ENCODE assay signal across 2 cellular contexts in the genomic region with DNA sequence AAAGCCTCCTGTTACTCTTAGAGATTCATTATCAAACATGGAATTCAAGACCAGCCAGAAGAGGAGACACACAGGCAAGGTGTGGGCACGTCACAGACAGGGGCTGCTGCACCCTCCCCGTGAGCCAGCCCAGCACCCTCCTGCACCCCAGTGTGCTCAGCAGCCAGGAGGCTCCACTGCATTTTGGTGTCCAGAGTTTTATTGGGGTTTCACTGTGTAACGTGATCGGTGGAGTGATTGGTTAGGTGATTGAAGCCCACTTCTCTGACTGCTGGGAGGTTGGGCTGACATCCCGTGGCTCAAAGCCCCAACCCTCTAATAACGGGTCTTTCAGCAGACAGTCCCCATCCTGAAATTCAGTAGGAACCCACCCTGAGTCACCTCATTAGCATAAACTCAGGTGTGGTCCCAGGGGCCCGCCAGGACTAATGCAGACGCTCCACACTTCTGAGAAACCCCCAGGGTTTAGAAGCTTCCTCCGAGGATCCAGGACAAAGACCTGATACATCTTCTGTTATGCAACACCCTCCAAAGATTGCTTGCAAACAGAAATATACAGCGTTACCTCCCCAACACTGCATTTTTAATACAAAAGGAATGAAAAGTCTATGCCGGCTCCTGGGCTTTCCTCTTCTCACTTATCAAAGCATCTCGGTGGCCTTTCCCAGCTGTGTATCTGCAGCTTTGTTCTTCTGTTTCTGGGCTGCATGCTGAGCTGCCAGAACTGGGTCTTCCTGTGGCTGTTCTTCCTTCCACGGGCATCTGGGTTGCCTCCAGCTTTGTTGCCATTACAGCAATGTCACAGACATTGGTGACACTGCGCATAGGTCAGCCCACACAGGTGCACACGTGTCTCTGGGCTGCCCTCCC.
TF ChIP-seq lines count a peak whose summit lies in the region.

No MANE protein-coding gene starts in this region.

TF ChIP-seq in SK-N-SH, 30 proteins besides CTCF, POLR2A, EP300 and RAD21:
- peak; percentile 43; the same call in 1 of the 2 replicates for TF ChIP-seq FOXJ3 (CRISPR knock-in tag; IDR thresholded peaks at IDR 0.05)
- TF ChIP-seq POLR2AphosphoS5 (IDR thresholded peaks at IDR 0.05; ENCODE audit: low read depth, low read length): no peak
- TF ChIP-seq MXI1 (IDR thresholded peaks at IDR 0.05; ENCODE audit: low read depth, low read length): peak; percentile 85
- no peak for TF ChIP-seq TAF1 (IDR thresholded peaks at IDR 0.05; ENCODE audit: borderline replicate concordance, low read depth, low read length)
- TF ChIP-seq RCOR1 (IDR thresholded peaks at IDR 0.05; ENCODE audit: low read length): peak; percentile 26; the same call in 1 of the 2 replicates
- TF ChIP-seq GATA2 (CRISPR knock-in tag; IDR thresholded peaks at IDR 0.05): peak; percentile 76
- TF ChIP-seq, protein P1, sequence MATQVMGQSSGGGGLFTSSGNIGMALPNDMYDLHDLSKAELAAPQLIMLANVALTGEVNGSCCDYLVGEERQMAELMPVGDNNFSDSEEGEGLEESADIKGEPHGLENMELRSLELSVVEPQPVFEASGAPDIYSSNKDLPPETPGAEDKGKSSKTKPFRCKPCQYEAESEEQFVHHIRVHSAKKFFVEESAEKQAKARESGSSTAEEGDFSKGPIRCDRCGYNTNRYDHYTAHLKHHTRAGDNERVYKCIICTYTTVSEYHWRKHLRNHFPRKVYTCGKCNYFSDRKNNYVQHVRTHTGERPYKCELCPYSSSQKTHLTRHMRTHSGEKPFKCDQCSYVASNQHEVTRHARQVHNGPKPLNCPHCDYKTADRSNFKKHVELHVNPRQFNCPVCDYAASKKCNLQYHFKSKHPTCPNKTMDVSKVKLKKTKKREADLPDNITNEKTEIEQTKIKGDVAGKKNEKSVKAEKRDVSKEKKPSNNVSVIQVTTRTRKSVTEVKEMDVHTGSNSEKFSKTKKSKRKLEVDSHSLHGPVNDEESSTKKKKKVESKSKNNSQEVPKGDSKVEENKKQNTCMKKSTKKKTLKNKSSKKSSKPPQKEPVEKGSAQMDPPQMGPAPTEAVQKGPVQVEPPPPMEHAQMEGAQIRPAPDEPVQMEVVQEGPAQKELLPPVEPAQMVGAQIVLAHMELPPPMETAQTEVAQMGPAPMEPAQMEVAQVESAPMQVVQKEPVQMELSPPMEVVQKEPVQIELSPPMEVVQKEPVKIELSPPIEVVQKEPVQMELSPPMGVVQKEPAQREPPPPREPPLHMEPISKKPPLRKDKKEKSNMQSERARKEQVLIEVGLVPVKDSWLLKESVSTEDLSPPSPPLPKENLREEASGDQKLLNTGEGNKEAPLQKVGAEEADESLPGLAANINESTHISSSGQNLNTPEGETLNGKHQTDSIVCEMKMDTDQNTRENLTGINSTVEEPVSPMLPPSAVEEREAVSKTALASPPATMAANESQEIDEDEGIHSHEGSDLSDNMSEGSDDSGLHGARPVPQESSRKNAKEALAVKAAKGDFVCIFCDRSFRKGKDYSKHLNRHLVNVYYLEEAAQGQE (IDR thresholded peaks at IDR 0.05; ENCODE audit: low read depth, low read length): no peak

TF ChIP-seq in SK-N-SH treated with all-trans-retinoic acid at 6 μM for 48 hours, 23 proteins besides CTCF, POLR2A, EP300 and RAD21:
- TF ChIP-seq CSDC2 (CRISPR knock-in tag; IDR thresholded peaks at IDR 0.05) (no peak), ZFP30 (CRISPR knock-in tag; IDR thresholded peaks at IDR 0.05) (no peak), ISL1 (CRISPR knock-in tag; IDR thresholded peaks at IDR 0.05) (no peak), BACH2 (CRISPR knock-in tag; IDR thresholded peaks at IDR 0.05; ENCODE audit: borderline replicate concordance) (no peak), OSR1 (CRISPR knock-in tag; IDR thresholded peaks at IDR 0.05) (no peak), TCF4 (CRISPR knock-in tag; IDR thresholded peaks at IDR 0.05; ENCODE audit: borderline replicate concordance) (no peak), SNAI2 (CRISPR knock-in tag; IDR thresholded peaks at IDR 0.05) (no peak), ZNF8 (CRISPR knock-in tag; IDR thresholded peaks at IDR 0.05) (no peak), ZNF70 (CRISPR knock-in tag; IDR thresholded peaks at IDR 0.05) (no peak), ESRRG (CRISPR knock-in tag; IDR thresholded peaks at IDR 0.05) (no peak), ZNF565 (CRISPR knock-in tag; conservative IDR thresholded peaks at IDR 0.05; ENCODE audit: low read depth) (no peak), ZFP3 (CRISPR knock-in tag; IDR thresholded peaks at IDR 0.05) (no peak), GLIS3 (CRISPR knock-in tag; IDR thresholded peaks at IDR 0.05) (no peak)
- TF ChIP-seq, protein P2, sequence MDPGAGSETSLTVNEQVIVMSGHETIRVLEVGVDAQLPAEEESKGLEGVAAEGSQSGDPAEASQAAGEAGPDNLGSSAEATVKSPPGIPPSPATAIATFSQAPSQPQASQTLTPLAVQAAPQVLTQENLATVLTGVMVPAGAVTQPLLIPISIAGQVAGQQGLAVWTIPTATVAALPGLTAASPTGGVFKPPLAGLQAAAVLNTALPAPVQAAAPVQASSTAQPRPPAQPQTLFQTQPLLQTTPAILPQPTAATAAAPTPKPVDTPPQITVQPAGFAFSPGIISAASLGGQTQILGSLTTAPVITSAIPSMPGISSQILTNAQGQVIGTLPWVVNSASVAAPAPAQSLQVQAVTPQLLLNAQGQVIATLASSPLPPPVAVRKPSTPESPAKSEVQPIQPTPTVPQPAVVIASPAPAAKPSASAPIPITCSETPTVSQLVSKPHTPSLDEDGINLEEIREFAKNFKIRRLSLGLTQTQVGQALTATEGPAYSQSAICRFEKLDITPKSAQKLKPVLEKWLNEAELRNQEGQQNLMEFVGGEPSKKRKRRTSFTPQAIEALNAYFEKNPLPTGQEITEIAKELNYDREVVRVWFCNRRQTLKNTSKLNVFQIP (CRISPR knock-in tag; IDR thresholded peaks at IDR 0.05; ENCODE audit: borderline replicate concordance, low read depth): no peak
- TF ChIP-seq, protein P3, sequence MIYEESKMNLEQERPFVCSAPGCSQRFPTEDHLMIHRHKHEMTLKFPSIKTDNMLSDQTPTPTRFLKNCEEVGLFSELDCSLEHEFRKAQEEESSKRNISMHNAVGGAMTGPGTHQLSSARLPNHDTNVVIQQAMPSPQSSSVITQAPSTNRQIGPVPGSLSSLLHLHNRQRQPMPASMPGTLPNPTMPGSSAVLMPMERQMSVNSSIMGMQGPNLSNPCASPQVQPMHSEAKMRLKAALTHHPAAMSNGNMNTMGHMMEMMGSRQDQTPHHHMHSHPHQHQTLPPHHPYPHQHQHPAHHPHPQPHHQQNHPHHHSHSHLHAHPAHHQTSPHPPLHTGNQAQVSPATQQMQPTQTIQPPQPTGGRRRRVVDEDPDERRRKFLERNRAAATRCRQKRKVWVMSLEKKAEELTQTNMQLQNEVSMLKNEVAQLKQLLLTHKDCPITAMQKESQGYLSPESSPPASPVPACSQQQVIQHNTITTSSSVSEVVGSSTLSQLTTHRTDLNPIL (CRISPR knock-in tag; IDR thresholded peaks at IDR 0.05; ENCODE audit: low read depth): no peak
- TF ChIP-seq, protein P4, sequence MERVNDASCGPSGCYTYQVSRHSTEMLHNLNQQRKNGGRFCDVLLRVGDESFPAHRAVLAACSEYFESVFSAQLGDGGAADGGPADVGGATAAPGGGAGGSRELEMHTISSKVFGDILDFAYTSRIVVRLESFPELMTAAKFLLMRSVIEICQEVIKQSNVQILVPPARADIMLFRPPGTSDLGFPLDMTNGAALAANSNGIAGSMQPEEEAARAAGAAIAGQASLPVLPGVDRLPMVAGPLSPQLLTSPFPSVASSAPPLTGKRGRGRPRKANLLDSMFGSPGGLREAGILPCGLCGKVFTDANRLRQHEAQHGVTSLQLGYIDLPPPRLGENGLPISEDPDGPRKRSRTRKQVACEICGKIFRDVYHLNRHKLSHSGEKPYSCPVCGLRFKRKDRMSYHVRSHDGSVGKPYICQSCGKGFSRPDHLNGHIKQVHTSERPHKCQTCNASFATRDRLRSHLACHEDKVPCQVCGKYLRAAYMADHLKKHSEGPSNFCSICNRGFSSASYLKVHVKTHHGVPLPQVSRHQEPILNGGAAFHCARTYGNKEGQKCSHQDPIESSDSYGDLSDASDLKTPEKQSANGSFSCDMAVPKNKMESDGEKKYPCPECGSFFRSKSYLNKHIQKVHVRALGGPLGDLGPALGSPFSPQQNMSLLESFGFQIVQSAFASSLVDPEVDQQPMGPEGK (CRISPR knock-in tag; IDR thresholded peaks at IDR 0.05; ENCODE audit: borderline replicate concordance): no peak
